22 cellular contexts compared by ENCODE assay signal in genomic region chr21:17050156-17050555, GRCh38.
"Had no signal": no experiment of that assay in that cellular context is flagged by ENCODE, and none has a peak within 500 bp of the region (broad histone marks: within the 10 kb centered on the region; RNA-seq: fewer than 3 reads in every experiment).

No MANE protein-coding gene starts in this region.

- H3K27ac Mint-ChIP-seq: activated naive CD8-positive, alpha-beta T cell treated with anti-CD3 and anti-CD28 coated beads for 36 hours; naive thymus-derived CD4-positive, alpha-beta T cell; stimulated activated memory B cell treated with anti-CD40 and anti-IgM and Interleukin-4, amounts not matched to agents 10 μg/mL and 1 μg/mL and 100 μg/mL, for 72 hours had no signal

- H3K4me1 ChIP-seq: body of pancreas, gastrocnemius medialis, left ventricle myocardium inferior, pancreas, upper lobe of right lung had no signal

- H3K27me3 Mint-ChIP-seq: activated naive CD8-positive, alpha-beta T cell treated with anti-CD3 and anti-CD28 coated beads for 36 hours; naive thymus-derived CD4-positive, alpha-beta T cell; stimulated activated memory B cell treated with anti-CD40 and anti-IgM and Interleukin-4, amounts not matched to agents 10 μg/mL and 1 μg/mL and 100 μg/mL, for 72 hours had no signal

- H3K27me3 ChIP-seq: body of pancreas, dorsolateral prefrontal cortex, gastrocnemius medialis, pancreas, testis, upper lobe of right lung had no signal

- DNase-seq: activated CD4-positive, alpha-beta T cell treated with anti-CD3 and anti-CD28 coated beads, Interleukin-2, amount 50 U/mL, for 4 hours; activated naive CD4-positive, alpha-beta T cell; activated naive CD8-positive, alpha-beta T cell treated with anti-CD3 and anti-CD28 coated beads for 36 hours; activated T-cell treated with anti-CD3 and anti-CD28 coated beads for 4 hours; amygdala; body of pancreas; dorsolateral prefrontal cortex; gastrocnemius medialis; head of caudate nucleus; kidney glomerular epithelial cell; left ventricle myocardium inferior; naive thymus-derived CD4-positive, alpha-beta T cell; pancreas; stimulated activated CD4-positive, alpha-beta T cell treated with anti-CD3 and anti-CD28 coated beads, Interleukin-4, amount 100 ng/mL, for 4 hours; SW 1271; T-helper 2 cell; testis; upper lobe of right lung; WERI-Rb-1 had no signal

- H3K36me3 ChIP-seq: gastrocnemius medialis, left ventricle myocardium inferior, pancreas, upper lobe of right lung, WERI-Rb-1 had no signal

- H3K36me3 Mint-ChIP-seq: activated naive CD8-positive, alpha-beta T cell treated with anti-CD3 and anti-CD28 coated beads for 36 hours; naive thymus-derived CD4-positive, alpha-beta T cell; stimulated activated memory B cell treated with anti-CD40 and anti-IgM and Interleukin-4, amounts not matched to agents 10 μg/mL and 1 μg/mL and 100 μg/mL, for 72 hours had no signal

- ATAC-seq: body of pancreas; gastrocnemius medialis; naive thymus-derived CD4-positive, alpha-beta T cell; pancreas; sciatic nerve; stimulated activated memory B cell treated with anti-CD40 and anti-IgM and Interleukin-4, amounts not matched to agents 10 μg/mL and 1 μg/mL and 100 μg/mL, for 72 hours; upper lobe of right lung had no signal

- H3K27ac ChIP-seq: body of pancreas, dorsolateral prefrontal cortex, epithelial cell of prostate, gastrocnemius medialis, left ventricle myocardium inferior, pancreas, testis, upper lobe of right lung, WERI-Rb-1 had no signal

- H3K9me3 ChIP-seq: body of pancreas, gastrocnemius medialis, pancreas, testis, upper lobe of right lung had no signal

- H3K4me3 ChIP-seq: body of pancreas, gastrocnemius medialis, left ventricle myocardium inferior, pancreas, testis, upper lobe of right lung had no signal

- H3K4me3 Mint-ChIP-seq: activated naive CD8-positive, alpha-beta T cell treated with anti-CD3 and anti-CD28 coated beads for 36 hours; naive thymus-derived CD4-positive, alpha-beta T cell; stimulated activated memory B cell treated with anti-CD40 and anti-IgM and Interleukin-4, amounts not matched to agents 10 μg/mL and 1 μg/mL and 100 μg/mL, for 72 hours had no signal

- H3K4me1 Mint-ChIP-seq: activated naive CD8-positive, alpha-beta T cell treated with anti-CD3 and anti-CD28 coated beads for 36 hours; naive thymus-derived CD4-positive, alpha-beta T cell; stimulated activated memory B cell treated with anti-CD40 and anti-IgM and Interleukin-4, amounts not matched to agents 10 μg/mL and 1 μg/mL and 100 μg/mL, for 72 hours had no signal
